In genomic region chr18:55988537-55988936, GRCh38 we compare ENCODE assay signal across 16 cellular contexts.
DNase-seq lines count a peak whose midpoint lies in the region; ATAC-seq and TF ChIP-seq lines count a peak whose summit lies in the region.
"Had no signal": no experiment of that assay in that cellular context is flagged by ENCODE, and none has a peak within 500 bp of the region (broad histone marks: within the 10 kb centered on the region; RNA-seq: fewer than 3 reads in every experiment).

No MANE protein-coding gene starts in this region.

- ATAC-seq in gastrocnemius medialis (peak; percentile 86 to 89), GM21367 (IDR thresholded peaks at IDR 0.05; ENCODE audit: unreplicated experiment) (no peak)
- ATAC-seq: natural killer cell treated with Interleukin-12 subunit alpha and Interleukin-12 subunit beta and Interleukin-15 and Interleukin-18, amount 100 ng/mL, for 72 hours; WTC11 had no signal

- no peak for TF ChIP-seq POLR2A in gastrocnemius medialis (IDR thresholded peaks at IDR 0.05)

- TF ChIP-seq CTCF in left ventricle myocardium inferior (IDR thresholded peaks at IDR 0.05; ENCODE audit: borderline replicate concordance) = no peak
- TF ChIP-seq CTCF in gastrocnemius medialis (IDR thresholded peaks at IDR 0.05 in 4 of 5, conservative IDR thresholded peaks at IDR 0.05 in 1 of 5) = no peak
- no peak for TF ChIP-seq CTCF in dorsolateral prefrontal cortex (IDR thresholded peaks at IDR 0.05 in 54 of 56, conservative IDR thresholded peaks at IDR 0.05 in 2 of 56; ENCODE audit: low read depth in 1 of 56, partially characterized antibody in 56 of 56)

- intact Hi-C loops in left ventricle myocardium inferior (cut with micrococcal nuclease) (no loop called here), gastrocnemius medialis (cut with DNase I; ENCODE audit: low total_unique reads) (loop anchor here (10.0 kb wide), 1 partner anchor 204 kb away; no protein-coding TSS in a partner anchor), dorsolateral prefrontal cortex (cut with DNase I) (no loop called here)

- H3K4me1 ChIP-seq in left ventricle myocardium inferior (peaks cover 12% of the 10 kb centered on the region), gastrocnemius medialis (peaks cover 3 to 7% of the 10 kb centered on the region in 2 donors)

- peaks cover 23% of the 10 kb centered on the region for H3K9me3 ChIP-seq in left ventricle myocardium inferior (replicated peaks)
- H3K9me3 ChIP-seq in gastrocnemius medialis = no peaks in the 10 kb centered on the region

- H3K27me3 ChIP-seq in left ventricle myocardium inferior (ENCODE audit: low read depth) (no peaks in the 10 kb centered on the region), gastrocnemius medialis (no peaks in the 10 kb centered on the region), dorsolateral prefrontal cortex (no peaks in the 10 kb centered on the region)

- H3K27ac ChIP-seq in left ventricle myocardium inferior (replicated peaks) (peak overlapping the region; percentile 62), gastrocnemius medialis (peak overlapping the region; percentile 54 to 69 (median 61)), dorsolateral prefrontal cortex (no peak overlapping the region)

- in situ Hi-C loops in gastrocnemius medialis (cut with MboI; ENCODE audit: low sequenced_read_pairs in 4 of 4) = no loop called here

- DNase-seq in HCEC 1CT (peak; percentile 30), amniotic epithelial cell (ENCODE audit: low read depth) (peak; percentile 58), left ventricle myocardium inferior (no peak), gastrocnemius medialis (peak in 1 of 2 donors; percentile 16), dorsolateral prefrontal cortex (no peak), NCI-H2171 (lab: John Stamatoyannopoulos, UW) (no peak), NCI-H510A treated with DMSO at 0.1 percent for 48 hours (lab: John Stamatoyannopoulos, UW) (no peak)
- DNase-seq: activated T-cell treated with anti-CD3 and anti-CD28 coated beads for 4 hours; amygdala; CD4-positive, CD25-positive, alpha-beta regulatory T cell; NCI-H1048; NCI-H748 treated with DMSO at 0.1 percent for 48 hours; SK-N-SH had no signal

- peak overlapping the region; percentile 2 for H3K4me3 ChIP-seq in left ventricle myocardium inferior
- no peak overlapping the region for H3K4me3 ChIP-seq in gastrocnemius medialis
- no peak overlapping the region for H3K4me3 ChIP-seq in dorsolateral prefrontal cortex

- H3K36me3 ChIP-seq in left ventricle myocardium inferior (no peaks in the 10 kb centered on the region), gastrocnemius medialis (no peaks in the 10 kb centered on the region)

Comparison
In these comparisons a context has a peak if more than half of its experiments do, and no peak if none do; other contexts are left out.
1. DNase-seq: peak in HCEC 1CT (single experiment) and amniotic epithelial cell (single experiment); none in left ventricle myocardium inferior (single experiment), dorsolateral prefrontal cortex (0 of 10), NCI-H2171 (single experiment) and NCI-H510A treated with DMSO at 0.1 percent for 48 hours (single experiment).
2. H3K27ac ChIP-seq: peak in left ventricle myocardium inferior (single experiment) and gastrocnemius medialis (4 of 4); none in dorsolateral prefrontal cortex (0 of 59).